1 cellular context compared by ENCODE assay signal in genomic region chr18:46224181-46224775, GRCh38.
TF ChIP-seq lines count a peak whose summit lies in the region.

No MANE protein-coding gene starts in this region.

TF ChIP-seq in HepG2, 621 proteins besides CTCF, POLR2A, EP300 and RAD21 (continued from another document):
- no peak for TF ChIP-seq AKNA (CRISPR knock-in tag; IDR thresholded peaks at IDR 0.05; ENCODE audit: borderline replicate concordance)
- no peak for TF ChIP-seq ZBTB1 (CRISPR knock-in tag; IDR thresholded peaks at IDR 0.05; ENCODE audit: borderline replicate concordance)
- TF ChIP-seq ZNF354B (CRISPR knock-in tag; IDR thresholded peaks at IDR 0.05), result no peak
- no peak for TF ChIP-seq ZNF841 (CRISPR knock-in tag; IDR thresholded peaks at IDR 0.05; ENCODE audit: borderline replicate concordance)
- no peak for TF ChIP-seq ZFYVE20 (CRISPR knock-in tag; IDR thresholded peaks at IDR 0.05; ENCODE audit: borderline replicate concordance, low read depth)
